Comparison of ENCODE assay signal across 8 cellular contexts in the genomic region with DNA sequence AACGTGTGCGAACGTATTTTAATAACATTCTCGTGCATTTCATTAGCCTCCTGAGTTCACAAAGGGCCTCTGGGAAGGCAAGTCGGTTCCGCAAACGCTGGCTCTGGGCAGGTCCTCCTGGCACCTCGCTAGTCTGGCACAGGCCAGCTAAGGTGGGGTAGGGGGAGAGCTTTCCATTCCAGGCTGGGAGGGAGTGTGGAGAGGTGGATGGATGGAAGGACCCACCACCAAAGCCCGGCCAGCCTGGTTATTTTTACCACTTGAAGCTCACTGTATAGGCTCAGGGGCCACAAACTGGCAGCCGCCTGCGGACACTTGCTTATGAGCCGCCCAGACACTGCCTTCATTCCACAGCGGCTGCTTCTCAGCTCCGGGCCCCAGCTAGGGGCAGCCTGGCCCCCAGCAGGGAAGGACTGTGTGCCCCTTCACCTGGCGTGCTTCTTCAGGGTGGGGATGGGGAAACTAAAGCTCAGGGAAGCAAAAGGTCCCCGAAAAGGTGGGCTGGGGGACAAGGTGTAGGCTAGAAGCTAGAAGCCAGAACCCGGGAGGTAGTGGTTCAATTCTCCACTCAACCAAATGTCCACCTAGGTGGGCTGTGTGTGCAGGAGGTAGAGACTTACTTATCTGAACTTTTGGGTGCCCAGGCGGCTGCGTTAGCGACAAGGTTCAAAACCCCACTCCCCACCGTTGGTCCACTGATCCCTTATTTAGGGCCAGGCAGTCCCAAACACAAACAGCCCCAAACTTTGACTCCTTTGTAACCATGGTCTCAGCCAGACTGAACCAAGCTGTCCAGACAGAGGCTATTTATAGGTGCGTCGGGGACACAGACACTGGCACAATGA. TPM values are rescaled to one million over a fixed set of nuclear protein-coding genes. Genes with fewer than 3 reads are reported as not detected.
DNase-seq lines count a peak whose midpoint lies in the region; ATAC-seq, FAIRE-seq and TF ChIP-seq lines count a peak whose summit lies in the region.

No MANE protein-coding gene starts in this region.

- H3K27ac ChIP-seq in urinary bladder (ENCODE audit: low read depth): no peak overlapping the region

- no peak for DNase-seq in activated T-cell treated with anti-CD3 and anti-CD28 coated beads, Interleukin-2, amount 50 U/mL, for 4 hours
- DNase-seq in activated T-cell treated with anti-CD3 and anti-CD28 coated beads for 4 hours: no peak
- DNase-seq in choroid plexus epithelial cell (ENCODE audit: low read depth): peak; percentile 36
- no peak for DNase-seq in mesothelial cell of epicardium (ENCODE audit: low spot score in 2 of 2, unreplicated experiment in 2 of 2)
- DNase-seq in NCI-H128 (lab: John Stamatoyannopoulos, UW; ENCODE audit: unreplicated experiment): no peak
- DNase-seq in HTR-8/SVneo (ENCODE audit: insufficient read length, low spot score): no peak
- no peak for DNase-seq in HuH-7 (ENCODE audit: low spot score)

- ATAC-seq in activated T-cell treated with anti-CD3 and anti-CD28 coated beads, Interleukin-2, amount 50 U/mL, for 4 hours: no peak

- H3K27ac Mint-ChIP-seq in mesothelial cell of epicardium: peak overlapping the region; percentile 97

- H3K4me3 ChIP-seq in choroid plexus epithelial cell (ENCODE audit: low read depth, low read length): peak overlapping the region; percentile 81
- peak overlapping the region; percentile 75 for H3K4me3 ChIP-seq in urinary bladder (ENCODE audit: low read depth, low read length)

- WGBS in urinary bladder: 63% methylated on average over 23 of the region's 23 CpGs

- TF ChIP-seq CTCF in choroid plexus epithelial cell (conservative IDR thresholded peaks at IDR 0.05; ENCODE audit: low read depth, low read length) (no peak), mesothelial cell of epicardium (IDR thresholded peaks at IDR 0.05; ENCODE audit: unreplicated experiment) (no peak)

- no peaks in the 10 kb centered on the region for H3K36me3 Mint-ChIP-seq in activated T-cell treated with anti-CD3 and anti-CD28 coated beads, Interleukin-2, amount 50 U/mL, for 4 hours (ENCODE audit: insufficient read depth)
- no peaks in the 10 kb centered on the region for H3K36me3 Mint-ChIP-seq in mesothelial cell of epicardium

- H3K36me3 ChIP-seq in urinary bladder (ENCODE audit: insufficient read depth): no peaks in the 10 kb centered on the region

- H3K4me1 ChIP-seq in urinary bladder (ENCODE audit: insufficient read depth): no peaks in the 10 kb centered on the region

- H3K4me1 Mint-ChIP-seq in activated T-cell treated with anti-CD3 and anti-CD28 coated beads, Interleukin-2, amount 50 U/mL, for 4 hours (ENCODE audit: low read depth): peaks cover 46% of the 10 kb centered on the region
- H3K4me1 Mint-ChIP-seq in mesothelial cell of epicardium: peaks cover 36% of the 10 kb centered on the region

- no peaks in the 10 kb centered on the region for H3K9me3 Mint-ChIP-seq in activated T-cell treated with anti-CD3 and anti-CD28 coated beads, Interleukin-2, amount 50 U/mL, for 4 hours
- H3K9me3 Mint-ChIP-seq in mesothelial cell of epicardium: no peaks in the 10 kb centered on the region

- FAIRE-seq in HTR-8/SVneo (lab: Jason Lieb, UNC): no peak

- H3K4me3 Mint-ChIP-seq in activated T-cell treated with anti-CD3 and anti-CD28 coated beads, Interleukin-2, amount 50 U/mL, for 4 hours: peak overlapping the region; percentile 90
- peak overlapping the region; percentile 97 for H3K4me3 Mint-ChIP-seq in mesothelial cell of epicardium

- H3K27me3 Mint-ChIP-seq in activated T-cell treated with anti-CD3 and anti-CD28 coated beads, Interleukin-2, amount 50 U/mL, for 4 hours (ENCODE audit: low read depth): peaks cover 2% of the 10 kb centered on the region
- H3K27me3 Mint-ChIP-seq in mesothelial cell of epicardium (ENCODE audit: low read depth): no peaks in the 10 kb centered on the region

RNA-seq across cellular contexts. Expression of a gene that starts 1.7 kb away (rescaled TPM):
- 1 to 10 TPM; 4.3 to 7.4 (median 5.6) TPM for total RNA-seq in activated T-cell treated with anti-CD3 and anti-CD28 coated beads, Interleukin-2, amount 50 U/mL, for 4 hours
- total RNA-seq in mesothelial cell of epicardium (39.7 to 40.7 TPM (median 39.9 TPM) in 3 replicates), urinary bladder (20.6 TPM)
- polyA plus RNA-seq in urinary bladder: 20.4 TPM
